In the genomic region with DNA sequence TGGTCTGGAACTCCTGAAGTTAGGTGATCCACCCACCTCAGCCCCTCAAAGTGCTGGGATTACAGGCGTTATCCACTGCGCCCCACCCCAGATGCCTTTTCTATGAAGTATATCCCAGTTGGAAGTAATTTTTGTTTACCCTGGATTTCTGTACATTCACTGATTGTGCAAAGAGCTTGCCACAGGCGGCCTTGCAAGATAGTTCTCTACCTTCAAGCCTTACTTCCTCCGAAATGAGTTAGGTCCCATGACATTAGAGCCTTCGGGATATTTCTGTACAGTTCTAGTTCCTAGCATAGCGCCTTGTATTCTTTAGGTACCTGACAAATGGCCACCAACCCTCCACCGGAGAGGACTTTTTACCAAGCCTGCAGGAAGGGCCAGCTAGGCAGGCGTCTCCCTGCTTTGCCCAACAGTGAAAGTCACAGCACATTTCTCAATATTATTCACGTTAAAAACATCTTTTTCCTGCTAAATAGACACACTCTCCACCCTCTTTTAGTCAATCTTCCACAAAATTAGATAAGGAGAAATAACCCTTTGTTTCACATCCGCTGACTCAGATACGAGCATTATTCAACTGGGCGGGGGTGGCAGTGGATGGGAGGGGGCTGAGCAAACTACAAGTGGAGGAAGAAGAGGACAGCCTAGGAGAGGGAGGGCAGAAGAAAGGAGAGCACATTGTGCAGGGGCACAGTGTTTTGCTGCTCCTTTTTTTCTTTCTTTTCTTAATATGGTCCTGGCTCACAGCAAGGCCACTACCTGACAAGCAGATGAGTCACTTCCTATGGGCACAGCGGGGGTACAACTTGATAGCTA, we compare ENCODE assay signal across 1 cellular context.
TF ChIP-seq lines count a peak whose summit lies in the region.

No MANE protein-coding gene starts in this region.

TF ChIP-seq in HEK293, 187 proteins besides CTCF, POLR2A, EP300 and RAD21 (continued from another document and continues in another):
- TF ChIP-seq, protein P1, sequence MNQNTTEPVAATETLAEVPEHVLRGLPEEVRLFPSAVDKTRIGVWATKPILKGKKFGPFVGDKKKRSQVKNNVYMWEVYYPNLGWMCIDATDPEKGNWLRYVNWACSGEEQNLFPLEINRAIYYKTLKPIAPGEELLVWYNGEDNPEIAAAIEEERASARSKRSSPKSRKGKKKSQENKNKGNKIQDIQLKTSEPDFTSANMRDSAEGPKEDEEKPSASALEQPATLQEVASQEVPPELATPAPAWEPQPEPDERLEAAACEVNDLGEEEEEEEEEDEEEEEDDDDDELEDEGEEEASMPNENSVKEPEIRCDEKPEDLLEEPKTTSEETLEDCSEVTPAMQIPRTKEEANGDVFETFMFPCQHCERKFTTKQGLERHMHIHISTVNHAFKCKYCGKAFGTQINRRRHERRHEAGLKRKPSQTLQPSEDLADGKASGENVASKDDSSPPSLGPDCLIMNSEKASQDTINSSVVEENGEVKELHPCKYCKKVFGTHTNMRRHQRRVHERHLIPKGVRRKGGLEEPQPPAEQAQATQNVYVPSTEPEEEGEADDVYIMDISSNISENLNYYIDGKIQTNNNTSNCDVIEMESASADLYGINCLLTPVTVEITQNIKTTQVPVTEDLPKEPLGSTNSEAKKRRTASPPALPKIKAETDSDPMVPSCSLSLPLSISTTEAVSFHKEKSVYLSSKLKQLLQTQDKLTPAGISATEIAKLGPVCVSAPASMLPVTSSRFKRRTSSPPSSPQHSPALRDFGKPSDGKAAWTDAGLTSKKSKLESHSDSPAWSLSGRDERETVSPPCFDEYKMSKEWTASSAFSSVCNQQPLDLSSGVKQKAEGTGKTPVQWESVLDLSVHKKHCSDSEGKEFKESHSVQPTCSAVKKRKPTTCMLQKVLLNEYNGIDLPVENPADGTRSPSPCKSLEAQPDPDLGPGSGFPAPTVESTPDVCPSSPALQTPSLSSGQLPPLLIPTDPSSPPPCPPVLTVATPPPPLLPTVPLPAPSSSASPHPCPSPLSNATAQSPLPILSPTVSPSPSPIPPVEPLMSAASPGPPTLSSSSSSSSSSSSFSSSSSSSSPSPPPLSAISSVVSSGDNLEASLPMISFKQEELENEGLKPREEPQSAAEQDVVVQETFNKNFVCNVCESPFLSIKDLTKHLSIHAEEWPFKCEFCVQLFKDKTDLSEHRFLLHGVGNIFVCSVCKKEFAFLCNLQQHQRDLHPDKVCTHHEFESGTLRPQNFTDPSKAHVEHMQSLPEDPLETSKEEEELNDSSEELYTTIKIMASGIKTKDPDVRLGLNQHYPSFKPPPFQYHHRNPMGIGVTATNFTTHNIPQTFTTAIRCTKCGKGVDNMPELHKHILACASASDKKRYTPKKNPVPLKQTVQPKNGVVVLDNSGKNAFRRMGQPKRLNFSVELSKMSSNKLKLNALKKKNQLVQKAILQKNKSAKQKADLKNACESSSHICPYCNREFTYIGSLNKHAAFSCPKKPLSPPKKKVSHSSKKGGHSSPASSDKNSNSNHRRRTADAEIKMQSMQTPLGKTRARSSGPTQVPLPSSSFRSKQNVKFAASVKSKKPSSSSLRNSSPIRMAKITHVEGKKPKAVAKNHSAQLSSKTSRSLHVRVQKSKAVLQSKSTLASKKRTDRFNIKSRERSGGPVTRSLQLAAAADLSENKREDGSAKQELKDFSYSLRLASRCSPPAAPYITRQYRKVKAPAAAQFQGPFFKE (tag by site-specific recombination; IDR thresholded peaks at IDR 0.05; ENCODE audit: borderline replicate concordance), result no peak
- TF ChIP-seq, protein P2, sequence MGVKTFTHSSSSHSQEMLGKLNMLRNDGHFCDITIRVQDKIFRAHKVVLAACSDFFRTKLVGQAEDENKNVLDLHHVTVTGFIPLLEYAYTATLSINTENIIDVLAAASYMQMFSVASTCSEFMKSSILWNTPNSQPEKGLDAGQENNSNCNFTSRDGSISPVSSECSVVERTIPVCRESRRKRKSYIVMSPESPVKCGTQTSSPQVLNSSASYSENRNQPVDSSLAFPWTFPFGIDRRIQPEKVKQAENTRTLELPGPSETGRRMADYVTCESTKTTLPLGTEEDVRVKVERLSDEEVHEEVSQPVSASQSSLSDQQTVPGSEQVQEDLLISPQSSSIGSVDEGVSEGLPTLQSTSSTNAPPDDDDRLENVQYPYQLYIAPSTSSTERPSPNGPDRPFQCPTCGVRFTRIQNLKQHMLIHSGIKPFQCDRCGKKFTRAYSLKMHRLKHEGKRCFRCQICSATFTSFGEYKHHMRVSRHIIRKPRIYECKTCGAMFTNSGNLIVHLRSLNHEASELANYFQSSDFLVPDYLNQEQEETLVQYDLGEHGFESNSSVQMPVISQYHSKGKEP (tag by site-specific recombination; IDR thresholded peaks at IDR 0.05), result no peak
- TF ChIP-seq GFI1B (tag by site-specific recombination; IDR thresholded peaks at IDR 0.05) (no peak), HOXD13 (CRISPR knock-in tag; IDR thresholded peaks at IDR 0.05; ENCODE audit: borderline replicate concordance) (no peak), ZNF155 (tag by site-specific recombination; IDR thresholded peaks at IDR 0.05) (no peak), ZNF10 (tag by site-specific recombination; IDR thresholded peaks at IDR 0.05) (no peak), ZNF248 (tag by site-specific recombination; IDR thresholded peaks at IDR 0.05) (no peak), ZBTB48 (tag by site-specific recombination; IDR thresholded peaks at IDR 0.05) (no peak), ZNF530 (tag by site-specific recombination; IDR thresholded peaks at IDR 0.05; ENCODE audit: low read depth) (no peak), ZNF513 (tag by site-specific recombination; IDR thresholded peaks at IDR 0.05) (0 out of 2 replicates have a peak, but pooled peaks have one; percentile 30), KLF16 (tag by site-specific recombination; IDR thresholded peaks at IDR 0.05) (no peak), HOXA7 (CRISPR knock-in tag; IDR thresholded peaks at IDR 0.05; ENCODE audit: borderline replicate concordance) (no peak), ZNF175 (tag by site-specific recombination; IDR thresholded peaks at IDR 0.05) (no peak), KLF10 (tag by site-specific recombination; IDR thresholded peaks at IDR 0.05) (no peak), ZNF426 (tag by site-specific recombination; IDR thresholded peaks at IDR 0.05) (no peak), ZNF704 (tag by site-specific recombination; IDR thresholded peaks at IDR 0.05) (no peak), KLF1 (tag by site-specific recombination; IDR thresholded peaks at IDR 0.05) (no peak), ZNF239 (tag by site-specific recombination; IDR thresholded peaks at IDR 0.05) (no peak), ZNF610 (tag by site-specific recombination; IDR thresholded peaks at IDR 0.05; ENCODE audit: borderline replicate concordance) (no peak), SP7 (tag by site-specific recombination; IDR thresholded peaks at IDR 0.05) (peak; percentile 54), IKZF3 (tag by site-specific recombination; IDR thresholded peaks at IDR 0.05) (no peak), ZNF623 (tag by site-specific recombination; IDR thresholded peaks at IDR 0.05) (no peak), ZNF366 (tag by site-specific recombination; conservative IDR thresholded peaks at IDR 0.05) (peak; percentile 86), ZNF169 (tag by site-specific recombination; IDR thresholded peaks at IDR 0.05) (no peak), ZSCAN23 (tag by site-specific recombination; IDR thresholded peaks at IDR 0.05) (no peak), TRIM28 (IDR thresholded peaks at IDR 0.05; ENCODE audit: borderline replicate concordance, low read length) (no peak), KLF8 (tag by site-specific recombination; IDR thresholded peaks at IDR 0.05) (no peak), SCRT2 (tag by site-specific recombination; IDR thresholded peaks at IDR 0.05) (no peak), OVOL3 (tag by site-specific recombination; IDR thresholded peaks at IDR 0.05) (no peak), PRDM10 (tag by site-specific recombination; IDR thresholded peaks at IDR 0.05) (peak; percentile 93)
- TF ChIP-seq, protein P3, sequence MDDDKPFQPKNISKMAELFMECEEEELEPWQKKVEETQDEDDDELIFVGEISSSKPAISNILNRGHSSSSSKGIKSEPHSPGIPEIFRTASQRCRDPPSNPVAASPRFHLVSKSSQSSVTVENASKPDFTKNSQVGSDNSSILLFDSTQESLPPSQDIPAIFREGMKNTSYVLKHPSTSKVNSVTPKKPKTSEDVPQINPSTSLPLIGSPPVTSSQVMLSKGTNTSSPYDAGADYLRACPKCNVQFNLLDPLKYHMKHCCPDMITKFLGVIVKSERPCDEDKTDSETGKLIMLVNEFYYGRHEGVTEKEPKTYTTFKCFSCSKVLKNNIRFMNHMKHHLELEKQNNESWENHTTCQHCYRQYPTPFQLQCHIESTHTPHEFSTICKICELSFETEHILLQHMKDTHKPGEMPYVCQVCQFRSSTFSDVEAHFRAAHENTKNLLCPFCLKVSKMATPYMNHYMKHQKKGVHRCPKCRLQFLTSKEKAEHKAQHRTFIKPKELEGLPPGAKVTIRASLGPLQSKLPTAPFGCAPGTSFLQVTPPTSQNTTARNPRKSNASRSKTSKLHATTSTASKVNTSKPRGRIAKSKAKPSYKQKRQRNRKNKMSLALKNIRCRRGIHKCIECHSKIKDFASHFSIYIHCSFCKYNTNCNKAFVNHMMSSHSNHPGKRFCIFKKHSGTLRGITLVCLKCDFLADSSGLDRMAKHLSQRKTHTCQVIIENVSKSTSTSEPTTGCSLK (tag by site-specific recombination; IDR thresholded peaks at IDR 0.05), result no peak
- TF ChIP-seq, protein P4, sequence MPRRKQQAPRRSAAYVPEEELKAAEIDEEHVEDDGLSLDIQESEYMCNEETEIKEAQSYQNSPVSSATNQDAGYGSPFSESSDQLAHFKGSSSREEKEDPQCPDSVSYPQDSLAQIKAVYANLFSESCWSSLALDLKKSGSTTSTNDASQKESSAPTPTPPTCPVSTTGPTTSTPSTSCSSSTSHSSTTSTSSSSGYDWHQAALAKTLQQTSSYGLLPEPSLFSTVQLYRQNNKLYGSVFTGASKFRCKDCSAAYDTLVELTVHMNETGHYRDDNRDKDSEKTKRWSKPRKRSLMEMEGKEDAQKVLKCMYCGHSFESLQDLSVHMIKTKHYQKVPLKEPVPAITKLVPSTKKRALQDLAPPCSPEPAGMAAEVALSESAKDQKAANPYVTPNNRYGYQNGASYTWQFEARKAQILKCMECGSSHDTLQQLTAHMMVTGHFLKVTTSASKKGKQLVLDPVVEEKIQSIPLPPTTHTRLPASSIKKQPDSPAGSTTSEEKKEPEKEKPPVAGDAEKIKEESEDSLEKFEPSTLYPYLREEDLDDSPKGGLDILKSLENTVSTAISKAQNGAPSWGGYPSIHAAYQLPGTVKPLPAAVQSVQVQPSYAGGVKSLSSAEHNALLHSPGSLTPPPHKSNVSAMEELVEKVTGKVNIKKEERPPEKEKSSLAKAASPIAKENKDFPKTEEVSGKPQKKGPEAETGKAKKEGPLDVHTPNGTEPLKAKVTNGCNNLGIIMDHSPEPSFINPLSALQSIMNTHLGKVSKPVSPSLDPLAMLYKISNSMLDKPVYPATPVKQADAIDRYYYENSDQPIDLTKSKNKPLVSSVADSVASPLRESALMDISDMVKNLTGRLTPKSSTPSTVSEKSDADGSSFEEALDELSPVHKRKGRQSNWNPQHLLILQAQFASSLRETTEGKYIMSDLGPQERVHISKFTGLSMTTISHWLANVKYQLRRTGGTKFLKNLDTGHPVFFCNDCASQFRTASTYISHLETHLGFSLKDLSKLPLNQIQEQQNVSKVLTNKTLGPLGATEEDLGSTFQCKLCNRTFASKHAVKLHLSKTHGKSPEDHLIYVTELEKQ (tag by site-specific recombination; IDR thresholded peaks at IDR 0.05; ENCODE audit: borderline replicate concordance), result no peak
- TF ChIP-seq, protein P5, sequence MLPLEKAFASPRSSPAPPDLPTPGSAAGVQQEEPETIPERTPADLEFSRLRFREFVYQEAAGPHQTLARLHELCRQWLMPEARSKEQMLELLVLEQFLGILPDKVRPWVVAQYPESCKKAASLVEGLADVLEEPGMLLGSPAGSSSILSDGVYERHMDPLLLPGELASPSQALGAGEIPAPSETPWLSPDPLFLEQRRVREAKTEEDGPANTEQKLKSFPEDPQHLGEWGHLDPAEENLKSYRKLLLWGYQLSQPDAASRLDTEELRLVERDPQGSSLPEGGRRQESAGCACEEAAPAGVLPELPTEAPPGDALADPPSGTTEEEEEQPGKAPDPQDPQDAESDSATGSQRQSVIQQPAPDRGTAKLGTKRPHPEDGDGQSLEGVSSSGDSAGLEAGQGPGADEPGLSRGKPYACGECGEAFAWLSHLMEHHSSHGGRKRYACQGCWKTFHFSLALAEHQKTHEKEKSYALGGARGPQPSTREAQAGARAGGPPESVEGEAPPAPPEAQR (tag by site-specific recombination; IDR thresholded peaks at IDR 0.05), result no peak
